ENCODE assay signal across 20 cellular contexts in the genomic region with DNA sequence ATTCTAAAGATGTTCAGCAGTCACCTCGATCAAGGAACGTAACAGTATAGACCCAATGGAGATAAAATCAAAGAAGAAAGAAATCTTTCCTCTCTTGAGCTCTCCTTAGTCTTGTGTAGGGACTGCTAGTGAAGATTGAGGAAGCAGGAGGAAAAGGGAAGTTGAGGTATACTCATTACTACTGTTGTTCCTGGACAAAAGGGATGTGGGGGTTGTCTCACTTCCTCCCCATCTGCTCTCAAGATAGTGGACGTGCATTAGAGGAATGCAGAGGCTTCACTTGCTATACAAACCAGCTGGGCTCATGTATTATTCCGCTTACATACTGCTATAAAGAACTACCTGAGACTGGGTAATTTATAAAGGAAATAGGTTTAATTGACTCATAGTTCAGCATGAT.
"Had no signal": no experiment of that assay in that cellular context is flagged by ENCODE, and none has a peak within 500 bp of the region (broad histone marks: within the 10 kb centered on the region; RNA-seq: fewer than 3 reads in every experiment).

No MANE protein-coding gene starts in this region.

- H3K27me3 Mint-ChIP-seq: activated CD4-positive, alpha-beta T cell treated with anti-CD3 and anti-CD28 coated beads, Interleukin-2, amount 10 ng/mL, durations not matched to agents 24 days and 14 days; activated naive CD4-positive, alpha-beta T cell treated with anti-CD3 and anti-CD28 coated beads, Interleukin-2, amount 50 U/mL, for 24 hours; stimulated activated memory B cell treated with anti-CD40 and anti-IgM and Interleukin-4, amounts not matched to agents 10 μg/mL and 1 μg/mL and 100 μg/mL, for 72 hours had no signal

- H3K4me1 ChIP-seq: adrenal gland, left ventricle myocardium inferior, parathyroid adenoma, thyroid gland had no signal

- H3K4me3 ChIP-seq: adrenal gland, left ventricle myocardium inferior, thyroid gland had no signal

- H3K4me3 Mint-ChIP-seq: activated CD4-positive, alpha-beta T cell treated with anti-CD3 and anti-CD28 coated beads, Interleukin-2, amount 10 ng/mL, durations not matched to agents 24 days and 14 days; activated CD8-positive, alpha-beta T cell treated with anti-CD3 and anti-CD28 coated beads, Interleukin-2, amount 10 ng/mL, durations not matched to agents 7 days and 5 days; activated naive CD4-positive, alpha-beta T cell treated with anti-CD3 and anti-CD28 coated beads, Interleukin-2, amount 50 U/mL, for 24 hours; natural killer cell; stimulated activated memory B cell treated with anti-CD40 and anti-IgM and Interleukin-4, amounts not matched to agents 10 μg/mL and 1 μg/mL and 100 μg/mL, for 72 hours had no signal

- H3K27me3 ChIP-seq: adrenal gland, neutrophil, thyroid gland had no signal

- DNase-seq: activated CD4-positive, alpha-beta T cell treated with anti-CD3 and anti-CD28 coated beads, Interleukin-2, amount 10 ng/mL, durations not matched to agents 24 days and 14 days; activated CD4-positive, CD25-positive, alpha-beta regulatory T cell; activated CD8-positive, alpha-beta memory T cell treated with anti-CD3 and anti-CD28 coated beads, Interleukin-2, amount 50 U/mL, for 4 hours; activated CD8-positive, alpha-beta T cell treated with anti-CD3 and anti-CD28 coated beads, Interleukin-2, amount 10 ng/mL, durations not matched to agents 7 days and 5 days; activated effector memory CD4-positive, alpha-beta T cell treated with anti-CD3 and anti-CD28 coated beads, Interleukin-2, amount 50 U/mL, for 16 hours; activated T-cell treated with anti-CD3 and anti-CD28 coated beads, Interleukin-2, amount 50 U/mL, for 48 hours; adrenal gland; caudate nucleus; kidney; left ventricle myocardium inferior; mesenchymal stem cell; natural killer cell; stimulated activated CD4-positive, alpha-beta T cell treated with anti-CD3 and anti-CD28 coated beads, Interleukin-2, amount 100 ng/mL, for 48 hours; thyroid gland had no signal

- ATAC-seq: activated CD8-positive, alpha-beta T cell treated with anti-CD3 and anti-CD28 coated beads, Interleukin-2, amount 10 ng/mL, durations not matched to agents 7 days and 5 days; natural killer cell; stimulated activated memory B cell treated with anti-CD40 and anti-IgM and Interleukin-4, amounts not matched to agents 10 μg/mL and 1 μg/mL and 100 μg/mL, for 72 hours had no signal

- H3K27ac ChIP-seq: adrenal gland, left ventricle myocardium inferior, neutrophil, parathyroid adenoma, thyroid gland had no signal

- FAIRE-seq: colon, endometrium, kidney had no signal

- H3K4me1 Mint-ChIP-seq: activated CD4-positive, alpha-beta T cell treated with anti-CD3 and anti-CD28 coated beads, Interleukin-2, amount 10 ng/mL, durations not matched to agents 24 days and 14 days; activated naive CD4-positive, alpha-beta T cell treated with anti-CD3 and anti-CD28 coated beads, Interleukin-2, amount 50 U/mL, for 24 hours; natural killer cell; stimulated activated memory B cell treated with anti-CD40 and anti-IgM and Interleukin-4, amounts not matched to agents 10 μg/mL and 1 μg/mL and 100 μg/mL, for 72 hours had no signal

- H3K9me3 ChIP-seq: adrenal gland, left ventricle myocardium inferior, neutrophil, thyroid gland had no signal

- H3K36me3 Mint-ChIP-seq: activated naive CD4-positive, alpha-beta T cell treated with anti-CD3 and anti-CD28 coated beads, Interleukin-2, amount 50 U/mL, for 24 hours; natural killer cell; stimulated activated memory B cell treated with anti-CD40 and anti-IgM and Interleukin-4, amounts not matched to agents 10 μg/mL and 1 μg/mL and 100 μg/mL, for 72 hours had no signal

- H3K9ac ChIP-seq: parathyroid adenoma had no signal

- H3K27ac Mint-ChIP-seq: activated CD4-positive, alpha-beta T cell treated with anti-CD3 and anti-CD28 coated beads, Interleukin-2, amount 10 ng/mL, durations not matched to agents 24 days and 14 days; activated CD8-positive, alpha-beta T cell treated with anti-CD3 and anti-CD28 coated beads, Interleukin-2, amount 10 ng/mL, durations not matched to agents 7 days and 5 days; activated naive CD4-positive, alpha-beta T cell treated with anti-CD3 and anti-CD28 coated beads, Interleukin-2, amount 50 U/mL, for 24 hours; natural killer cell; stimulated activated memory B cell treated with anti-CD40 and anti-IgM and Interleukin-4, amounts not matched to agents 10 μg/mL and 1 μg/mL and 100 μg/mL, for 72 hours had no signal

- H2AFZ ChIP-seq: parathyroid adenoma had no signal

- H3K36me3 ChIP-seq: adrenal gland, left ventricle myocardium inferior, neutrophil, thyroid gland had no signal

- H3K9me3 Mint-ChIP-seq: activated CD4-positive, alpha-beta T cell treated with anti-CD3 and anti-CD28 coated beads, Interleukin-2, amount 10 ng/mL, durations not matched to agents 24 days and 14 days; activated naive CD4-positive, alpha-beta T cell treated with anti-CD3 and anti-CD28 coated beads, Interleukin-2, amount 50 U/mL, for 24 hours; natural killer cell; stimulated activated memory B cell treated with anti-CD40 and anti-IgM and Interleukin-4, amounts not matched to agents 10 μg/mL and 1 μg/mL and 100 μg/mL, for 72 hours had no signal

- H3K79me2 ChIP-seq: parathyroid adenoma had no signal
